Comparison of ENCODE assay signal across 8 cellular contexts in genomic region chr15:43791993-43792760, GRCh38. TPM values are rescaled to one million over a fixed set of nuclear protein-coding genes. Genes with fewer than 3 reads are reported as not detected.
DNase-seq lines count a peak whose midpoint lies in the region; ATAC-seq and TF ChIP-seq lines count a peak whose summit lies in the region.

TSS of gene SERF2 (plus strand) at chr15:43792320. CDS start at chr15:43792377, 57 bp downstream.

- TF ChIP-seq CTCF in GM13977 (IDR thresholded peaks at IDR 0.05; ENCODE audit: extremely low read depth, insufficient read depth, missing control alignments): no peak
- no peak for TF ChIP-seq CTCF in left ventricle myocardium inferior (IDR thresholded peaks at IDR 0.05; ENCODE audit: borderline replicate concordance)
- no peak for TF ChIP-seq CTCF in prostate gland (IDR thresholded peaks at IDR 0.05)

- WGBS in prostate gland: under 1% methylated on average over 66 of the region's 66 CpGs
- under 1% methylated on average over 66 of the region's 66 CpGs for whole genome bisulfite sequencing in urinary bladder

- peaks cover 11% of the 10 kb centered on the region for H3K36me3 Mint-ChIP-seq in T-helper 17 cell (ENCODE audit: low read depth)

- H3K4me3 ChIP-seq in left ventricle myocardium inferior (peak within 1 kb of the TSS; percentile 98), prostate gland (peak within 1 kb of the TSS; percentile 89 to 98), urinary bladder (ENCODE audit: low read depth, low read length) (peak within 1 kb of the TSS; percentile 80)

- TF ChIP-seq POLR2A in prostate gland (IDR thresholded peaks at IDR 0.05): peak; percentile 99

- no peaks in the 10 kb centered on the region for H3K27me3 Mint-ChIP-seq in T-helper 17 cell

- H3K36me3 ChIP-seq in left ventricle myocardium inferior (peaks cover 42% of the 10 kb centered on the region), prostate gland (peaks cover 4 to 5% of the 10 kb centered on the region in 2 donors), urinary bladder (ENCODE audit: insufficient read depth) (no peaks in the 10 kb centered on the region)

- intact Hi-C loops in left ventricle myocardium inferior (cut with micrococcal nuclease): no loop called here
- intact Hi-C loops in prostate gland (cut with DNase I): no loop called here

- H3K4me1 Mint-ChIP-seq in T-helper 17 cell: peaks cover 31% of the 10 kb centered on the region

- peak within 1 kb of the TSS; percentile 99 for H3K27ac ChIP-seq in left ventricle myocardium inferior (replicated peaks)
- peak within 1 kb of the TSS; percentile 99 for H3K27ac ChIP-seq in prostate gland
- peak within 1 kb of the TSS; percentile 98 for H3K27ac ChIP-seq in urinary bladder (ENCODE audit: low read depth)

- DNase-seq in GM13977 (ENCODE audit: low spot score) (peak; percentile 97), NCI-H1694 treated with DMSO at 0.1 percent for 48 hours (lab: John Stamatoyannopoulos, UW) (peak; percentile 94), T-helper 17 cell (peak; percentile 97 to 99 (median 98)), amygdala (lab: John Stamatoyannopoulos, UW) (peak; percentile 95 to 100 (median 100)), left ventricle myocardium inferior (peak; percentile 100), prostate gland (ENCODE audit: low spot score) (peak; percentile 100)

- H3K27ac Mint-ChIP-seq in T-helper 17 cell: peak within 1 kb of the TSS; percentile 98

- H3K9me3 ChIP-seq in T-helper 17 cell (ENCODE audit: control insufficient read depth, low read length, poor library complexity, severe bottlenecking) (no peaks in the 10 kb centered on the region), left ventricle myocardium inferior (replicated peaks) (no peaks in the 10 kb centered on the region), prostate gland (no peaks in the 10 kb centered on the region)

- in situ Hi-C loops in GM13977 (cut with MboI; ENCODE audit: low pct_unique_long_range_greater_than_20kb, low sequenced_read_pairs, unreplicated experiment): no loop called here

- H3K4me3 Mint-ChIP-seq in T-helper 17 cell: peak within 1 kb of the TSS; percentile 96

- ATAC-seq in HG02884 (IDR thresholded peaks at IDR 0.05; ENCODE audit: unreplicated experiment) (peak; percentile 84), T-helper 17 cell (peak; percentile 96)

- H3K27me3 ChIP-seq in left ventricle myocardium inferior (ENCODE audit: low read depth) (no peaks in the 10 kb centered on the region), prostate gland (replicated peaks; ENCODE audit: insufficient read depth) (no peaks in the 10 kb centered on the region)

- H3K4me1 ChIP-seq in left ventricle myocardium inferior: peaks cover 55% of the 10 kb centered on the region
- peaks cover 21% of the 10 kb centered on the region for H3K4me1 ChIP-seq in prostate gland (replicated peaks)
- peaks cover 2% of the 10 kb centered on the region for H3K4me1 ChIP-seq in urinary bladder (ENCODE audit: insufficient read depth)

RNA-seq across cellular contexts. Expression of gene SERF2, which starts in this region (rescaled TPM):
- 100 to 1,000 TPM; 424 to 465 TPM for total RNA-seq in T-helper 17 cell
- 900 TPM for total RNA-seq in left ventricle myocardium inferior
- 1,000 to 10,000 TPM in 1 of 2 donors, 100 to 1,000 TPM in 1; 966 to 1,595 TPM for total RNA-seq in prostate gland
- 248 TPM for total RNA-seq in urinary bladder
- polyA plus RNA-seq in urinary bladder: 1,227 TPM

Comparison
In these comparisons a context has a peak if more than half of its experiments do, and no peak if none do; other contexts are left out.
1. Peak in every context shown above with its lines: DNase-seq, ATAC-seq, H3K4me3 ChIP-seq and H3K27ac ChIP-seq.